Comparison of ENCODE assay signal across 8 cellular contexts in the genomic region with DNA sequence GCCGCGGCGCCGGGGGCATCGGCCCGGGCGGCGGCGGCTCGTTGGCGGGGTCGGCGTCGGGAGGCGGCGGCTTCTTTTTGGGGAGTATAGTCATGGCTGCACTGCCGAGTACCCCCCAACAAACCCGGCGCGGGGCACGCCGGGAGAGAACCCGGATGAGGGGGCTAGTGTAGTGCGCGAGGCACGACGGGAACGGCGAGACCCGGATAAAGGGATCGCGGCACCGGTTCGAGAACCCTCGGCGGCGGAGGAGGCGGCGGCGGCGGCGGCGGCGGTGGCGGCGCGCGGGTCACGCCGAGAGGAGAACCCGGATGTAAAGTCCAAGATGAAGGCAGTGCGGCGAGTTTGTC. TPM values are rescaled to one million over a fixed set of nuclear protein-coding genes. Genes with fewer than 3 reads are reported as not detected.
DNase-seq lines count a peak whose midpoint lies in the region; ATAC-seq and TF ChIP-seq lines count a peak whose summit lies in the region.

A gene with protein sequence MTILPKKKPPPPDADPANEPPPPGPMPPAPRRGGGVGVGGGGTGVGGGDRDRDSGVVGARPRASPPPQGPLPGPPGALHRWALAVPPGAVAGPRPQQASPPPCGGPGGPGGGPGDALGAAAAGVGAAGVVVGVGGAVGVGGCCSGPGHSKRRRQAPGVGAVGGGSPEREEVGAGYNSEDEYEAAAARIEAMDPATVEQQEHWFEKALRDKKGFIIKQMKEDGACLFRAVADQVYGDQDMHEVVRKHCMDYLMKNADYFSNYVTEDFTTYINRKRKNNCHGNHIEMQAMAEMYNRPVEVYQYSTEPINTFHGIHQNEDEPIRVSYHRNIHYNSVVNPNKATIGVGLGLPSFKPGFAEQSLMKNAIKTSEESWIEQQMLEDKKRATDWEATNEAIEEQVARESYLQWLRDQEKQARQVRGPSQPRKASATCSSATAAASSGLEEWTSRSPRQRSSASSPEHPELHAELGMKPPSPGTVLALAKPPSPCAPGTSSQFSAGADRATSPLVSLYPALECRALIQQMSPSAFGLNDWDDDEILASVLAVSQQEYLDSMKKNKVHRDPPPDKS (minus strand): TSS at position 131 of the 350 bp plus-strand sequence. CDS start 37 bp downstream, at position 94.

- H3K4me3 Mint-ChIP-seq in memory B cell: peak within 1 kb of the TSS; percentile 99

- POLR2A ChIA-PET in HEK293 (lab: Yijun Ruan, JAX): interaction anchor here (0.8 to 3.3 kb wide), 9 partner anchors 14 to 379 kb away, joined by 3 to 24 read pairs (median 8); a partner anchor contains a TSS

- H3K27me3 ChIP-seq in dorsolateral prefrontal cortex: peaks cover 0 to 44% (median 0%) of the 10 kb centered on the region in 45 donors

- H3K36me3 Mint-ChIP-seq in memory B cell: peaks cover 3% of the 10 kb centered on the region

- CTCF ChIA-PET in HEK293 (lab: Yijun Ruan, JAX): no interaction called here

- TF ChIP-seq CTCF in GM12865 (IDR thresholded peaks at IDR 0.05; ENCODE audit: insufficient read depth, low read depth, low read length, missing control alignments): no peak
- no peak for TF ChIP-seq CTCF in HEK293 (tag by site-specific recombination; IDR thresholded peaks at IDR 0.05)
- no peak for TF ChIP-seq CTCF in dorsolateral prefrontal cortex (IDR thresholded peaks at IDR 0.05 in 54 of 56, conservative IDR thresholded peaks at IDR 0.05 in 2 of 56; ENCODE audit: low read depth in 1 of 56, partially characterized antibody in 56 of 56)

- no peaks in the 10 kb centered on the region for H3K9me3 ChIP-seq in HEK293 (ENCODE audit: control insufficient read depth, insufficient read depth, low read depth, low read length)

- peak; percentile 78 for DNase-seq in GM12865 (ENCODE audit: low read depth)
- peak; percentile 58 for DNase-seq in NCI-H128 (lab: John Stamatoyannopoulos, UW; ENCODE audit: unreplicated experiment)
- peak; percentile 62 to 69 for DNase-seq in activated CD4-positive, alpha-beta T cell treated with anti-CD3 and anti-CD28 coated beads for 4 hours
- DNase-seq in dorsolateral prefrontal cortex: peak; percentile 51 to 78 (median 66)
- DNase-seq in memory B cell (ENCODE audit: low spot score in 2 of 2): no peak
- peak; percentile 44 for DNase-seq in stimulated activated CD8-positive, alpha-beta memory T cell treated with anti-CD3 and anti-CD28 coated beads, Interleukin-15, amount 100 ng/mL, for 24 hours (ENCODE audit: low read depth)
- DNase-seq in RPMI8226: no peak

- no peaks in the 10 kb centered on the region for H3K27me3 Mint-ChIP-seq in memory B cell

- peak within 1 kb of the TSS; percentile 86 for H3K4me3 ChIP-seq in GM12865 (ENCODE audit: low read depth, low read length)
- peak within 1 kb of the TSS; percentile 67 for H3K4me3 ChIP-seq in HEK293 (ENCODE audit: low read depth, low read length)
- H3K4me3 ChIP-seq in dorsolateral prefrontal cortex: peak within 1 kb of the TSS; percentile 41 to 79 (median 68)

- H3K27ac ChIP-seq in HEK293 (ENCODE audit: extremely low read depth, low read depth, low read length) (peak within 1 kb of the TSS; percentile 74), dorsolateral prefrontal cortex (peak within 1 kb of the TSS; percentile 79 to 99 (median 95))

- peaks cover 0 to 38% of the 10 kb centered on the region in 2 experiments; a peak in 1 of 3 replicates for H3K36me3 ChIP-seq in HEK293 (ENCODE audit: control insufficient read depth in 2 of 2, insufficient read depth in 1 of 2, low read length in 2 of 2)

- H3K27ac Mint-ChIP-seq in memory B cell: peak within 1 kb of the TSS; percentile 100

- intact Hi-C loops in dorsolateral prefrontal cortex (cut with DNase I): loop anchor here (5.0 kb wide), 3 partner anchors 40 to 85 kb away; a partner anchor contains a TSS

- H3K4me1 Mint-ChIP-seq in memory B cell: peaks cover 39% of the 10 kb centered on the region

- no peaks in the 10 kb centered on the region for H3K9me3 Mint-ChIP-seq in memory B cell

- ATAC-seq in memory B cell (ENCODE audit: low read depth): peak; percentile 45

- peaks cover 3% of the 10 kb centered on the region; the same call in 1 of the 2 replicates for H3K4me1 ChIP-seq in HEK293 (ENCODE audit: control insufficient read depth, insufficient read depth, low read length)

TF ChIP-seq in HEK293, 187 proteins besides CTCF, POLR2A, EP300 and RAD21:
- TF ChIP-seq ZNF184 (tag by site-specific recombination; IDR thresholded peaks at IDR 0.05) (peak; percentile 46; the same call in 1 of the 2 replicates), FEZF1 (tag by site-specific recombination; IDR thresholded peaks at IDR 0.05) (no peak), ZNF596 (tag by site-specific recombination; IDR thresholded peaks at IDR 0.05) (no peak), ZNF175 (tag by site-specific recombination; IDR thresholded peaks at IDR 0.05) (no peak), ZSCAN30 (tag by site-specific recombination; IDR thresholded peaks at IDR 0.05) (0 out of 2 replicates have a peak, but pooled peaks have one; percentile 19), ZNF561 (tag by site-specific recombination; IDR thresholded peaks at IDR 0.05; ENCODE audit: borderline replicate concordance) (peak; percentile 27; the same call in 1 of the 2 replicates), ZNF626 (tag by site-specific recombination; IDR thresholded peaks at IDR 0.05) (no peak), ZNF114 (tag by site-specific recombination; IDR thresholded peaks at IDR 0.05) (no peak), ZNF660 (tag by site-specific recombination; IDR thresholded peaks at IDR 0.05) (0 out of 2 replicates have a peak, but pooled peaks have one; percentile 20), ZNF76 (tag by site-specific recombination; IDR thresholded peaks at IDR 0.05; ENCODE audit: borderline replicate concordance, low read depth) (peak; percentile 86)
- TF ChIP-seq, protein P1, sequence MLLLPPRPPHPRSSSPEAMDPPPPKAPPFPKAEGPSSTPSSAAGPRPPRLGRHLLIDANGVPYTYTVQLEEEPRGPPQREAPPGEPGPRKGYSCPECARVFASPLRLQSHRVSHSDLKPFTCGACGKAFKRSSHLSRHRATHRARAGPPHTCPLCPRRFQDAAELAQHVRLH (tag by site-specific recombination; IDR thresholded peaks at IDR 0.05): peak; percentile 90; the same call in 1 of the 2 replicates
- TF ChIP-seq, protein P2, sequence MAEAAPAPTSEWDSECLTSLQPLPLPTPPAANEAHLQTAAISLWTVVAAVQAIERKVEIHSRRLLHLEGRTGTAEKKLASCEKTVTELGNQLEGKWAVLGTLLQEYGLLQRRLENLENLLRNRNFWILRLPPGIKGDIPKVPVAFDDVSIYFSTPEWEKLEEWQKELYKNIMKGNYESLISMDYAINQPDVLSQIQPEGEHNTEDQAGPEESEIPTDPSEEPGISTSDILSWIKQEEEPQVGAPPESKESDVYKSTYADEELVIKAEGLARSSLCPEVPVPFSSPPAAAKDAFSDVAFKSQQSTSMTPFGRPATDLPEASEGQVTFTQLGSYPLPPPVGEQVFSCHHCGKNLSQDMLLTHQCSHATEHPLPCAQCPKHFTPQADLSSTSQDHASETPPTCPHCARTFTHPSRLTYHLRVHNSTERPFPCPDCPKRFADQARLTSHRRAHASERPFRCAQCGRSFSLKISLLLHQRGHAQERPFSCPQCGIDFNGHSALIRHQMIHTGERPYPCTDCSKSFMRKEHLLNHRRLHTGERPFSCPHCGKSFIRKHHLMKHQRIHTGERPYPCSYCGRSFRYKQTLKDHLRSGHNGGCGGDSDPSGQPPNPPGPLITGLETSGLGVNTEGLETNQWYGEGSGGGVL (tag by site-specific recombination; IDR thresholded peaks at IDR 0.05): no peak
- TF ChIP-seq, protein P3, sequence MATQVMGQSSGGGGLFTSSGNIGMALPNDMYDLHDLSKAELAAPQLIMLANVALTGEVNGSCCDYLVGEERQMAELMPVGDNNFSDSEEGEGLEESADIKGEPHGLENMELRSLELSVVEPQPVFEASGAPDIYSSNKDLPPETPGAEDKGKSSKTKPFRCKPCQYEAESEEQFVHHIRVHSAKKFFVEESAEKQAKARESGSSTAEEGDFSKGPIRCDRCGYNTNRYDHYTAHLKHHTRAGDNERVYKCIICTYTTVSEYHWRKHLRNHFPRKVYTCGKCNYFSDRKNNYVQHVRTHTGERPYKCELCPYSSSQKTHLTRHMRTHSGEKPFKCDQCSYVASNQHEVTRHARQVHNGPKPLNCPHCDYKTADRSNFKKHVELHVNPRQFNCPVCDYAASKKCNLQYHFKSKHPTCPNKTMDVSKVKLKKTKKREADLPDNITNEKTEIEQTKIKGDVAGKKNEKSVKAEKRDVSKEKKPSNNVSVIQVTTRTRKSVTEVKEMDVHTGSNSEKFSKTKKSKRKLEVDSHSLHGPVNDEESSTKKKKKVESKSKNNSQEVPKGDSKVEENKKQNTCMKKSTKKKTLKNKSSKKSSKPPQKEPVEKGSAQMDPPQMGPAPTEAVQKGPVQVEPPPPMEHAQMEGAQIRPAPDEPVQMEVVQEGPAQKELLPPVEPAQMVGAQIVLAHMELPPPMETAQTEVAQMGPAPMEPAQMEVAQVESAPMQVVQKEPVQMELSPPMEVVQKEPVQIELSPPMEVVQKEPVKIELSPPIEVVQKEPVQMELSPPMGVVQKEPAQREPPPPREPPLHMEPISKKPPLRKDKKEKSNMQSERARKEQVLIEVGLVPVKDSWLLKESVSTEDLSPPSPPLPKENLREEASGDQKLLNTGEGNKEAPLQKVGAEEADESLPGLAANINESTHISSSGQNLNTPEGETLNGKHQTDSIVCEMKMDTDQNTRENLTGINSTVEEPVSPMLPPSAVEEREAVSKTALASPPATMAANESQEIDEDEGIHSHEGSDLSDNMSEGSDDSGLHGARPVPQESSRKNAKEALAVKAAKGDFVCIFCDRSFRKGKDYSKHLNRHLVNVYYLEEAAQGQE (tag by site-specific recombination; IDR thresholded peaks at IDR 0.05): no peak

RNA-seq across cellular contexts. Expression of the gene that starts here (rescaled TPM):
- total RNA-seq in dorsolateral prefrontal cortex: 10 to 100 TPM; 54.9 to 94.8 (median 73.2) TPM

Comparison
In these comparisons a context has a peak if more than half of its experiments do, and no peak if none do; other contexts are left out.
1. DNase-seq: peak in GM12865 (single experiment), NCI-H128 (single experiment), activated CD4-positive, alpha-beta T cell treated with anti-CD3 and anti-CD28 coated beads for 4 hours (2 of 2), dorsolateral prefrontal cortex (10 of 10) and stimulated activated CD8-positive, alpha-beta memory T cell treated with anti-CD3 and anti-CD28 coated beads, Interleukin-15, amount 100 ng/mL, for 24 hours (single experiment); none in memory B cell (0 of 2) and RPMI8226 (single experiment).
2. Peak in every context shown above with its lines, with median percentiles within 50 percentile points of each other: H3K4me3 ChIP-seq.